ENCODE assay signal across 8 cellular contexts in genomic region chr4:98928505-98929340, GRCh38. TPM values are rescaled to one million over a fixed set of nuclear protein-coding genes. Genes with fewer than 3 reads are reported as not detected.
A peak's percentile ranks its signal among the peaks of the same experiment; 100 is the strongest.
DNase-seq lines count a peak whose midpoint lies in the region; ATAC-seq, FAIRE-seq and TF ChIP-seq lines count a peak whose summit lies in the region.

A gene with protein sequence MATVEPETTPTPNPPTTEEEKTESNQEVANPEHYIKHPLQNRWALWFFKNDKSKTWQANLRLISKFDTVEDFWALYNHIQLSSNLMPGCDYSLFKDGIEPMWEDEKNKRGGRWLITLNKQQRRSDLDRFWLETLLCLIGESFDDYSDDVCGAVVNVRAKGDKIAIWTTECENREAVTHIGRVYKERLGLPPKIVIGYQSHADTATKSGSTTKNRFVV (minus strand): TSS chr4:98929133. CDS start chr4:98929112, 21 bp downstream.

- H3K4me3 Mint-ChIP-seq in activated T-cell treated with anti-CD3 and anti-CD28 coated beads, Interleukin-2, amount 50 U/mL, for 72 hours, result peak within 1 kb of the TSS; percentile 93 to 98

- peak; percentile 78 for ATAC-seq in DND-41 (ENCODE audit: insufficient read depth, low read depth)
- ATAC-seq in GM21786 (IDR thresholded peaks at IDR 0.05; ENCODE audit: unreplicated experiment), result peak; percentile 65
- ATAC-seq in activated T-cell treated with anti-CD3 and anti-CD28 coated beads, Interleukin-2, amount 50 U/mL, for 72 hours (replicated peaks in 1 of 2), result peak; percentile 74 to 76

- H3K27me3 ChIP-seq in DND-41 (ENCODE audit: insufficient read depth, low read length, poor library complexity) (no peaks in the 10 kb centered on the region), esophagus squamous epithelium (no peaks in the 10 kb centered on the region)

- peak in 2 of 4 donors; percentile 11 to 31 for TF ChIP-seq POLR2A in esophagus squamous epithelium (IDR thresholded peaks at IDR 0.05)

- peaks cover 20% of the 10 kb centered on the region for H3K36me3 ChIP-seq in DND-41 (ENCODE audit: insufficient read depth, low read length)
- peaks cover 28% of the 10 kb centered on the region for H3K36me3 ChIP-seq in KOPT-K1 (ENCODE audit: insufficient read depth, low read length)
- H3K36me3 ChIP-seq in esophagus squamous epithelium, result peaks cover 0 to 20% (median 0%) of the 10 kb centered on the region in 3 donors

- peaks cover 57% of the 10 kb centered on the region for H3K4me1 Mint-ChIP-seq in activated T-cell treated with anti-CD3 and anti-CD28 coated beads, Interleukin-2, amount 50 U/mL, for 72 hours (ENCODE audit: low read depth)

- 0 to 1% methylated on average over 16 to 30 of the region's 68 CpGs for WGBS in esophagus squamous epithelium, 2 donors

- H3K4me2 ChIP-seq in DND-41 (ENCODE audit: insufficient read depth, low read length), result peak within 1 kb of the TSS; percentile 66

- peak within 1 kb of the TSS; percentile 89 for H3K9ac ChIP-seq in DND-41 (ENCODE audit: low read depth, low read length)

- peak; percentile 82 for FAIRE-seq in RCC 7860 (lab: Jason Lieb, UNC)

- H3K4me1 ChIP-seq in DND-41 (ENCODE audit: insufficient read depth, low read length) (peaks cover 32% of the 10 kb centered on the region), esophagus squamous epithelium (peaks cover 15 to 42% (median 18%) of the 10 kb centered on the region in 3 donors)

- peak within 1 kb of the TSS; percentile 99 for H2AFZ ChIP-seq in DND-41 (ENCODE audit: low read depth, low read length)

- H4K20me1 ChIP-seq in DND-41 (ENCODE audit: insufficient read depth, low read length), result peaks cover 34% of the 10 kb centered on the region

- H3K36me3 Mint-ChIP-seq in activated T-cell treated with anti-CD3 and anti-CD28 coated beads, Interleukin-2, amount 50 U/mL, for 72 hours (ENCODE audit: insufficient read depth in 2 of 2), result peaks cover 5 to 16% of the 10 kb centered on the region in 2 donors

- H3K27ac ChIP-seq in DND-41 (ENCODE audit: low read length), result peak within 1 kb of the TSS; percentile 95
- H3K27ac ChIP-seq in KOPT-K1 (ENCODE audit: low read depth, low read length, poor library complexity, severe bottlenecking), result peak within 1 kb of the TSS; percentile 97
- peak within 1 kb of the TSS; percentile 96 to 100 (median 97) for H3K27ac ChIP-seq in esophagus squamous epithelium

- peak within 1 kb of the TSS; percentile 96 for H3K27ac Mint-ChIP-seq in activated T-cell treated with anti-CD3 and anti-CD28 coated beads, Interleukin-2, amount 50 U/mL, for 72 hours

- H3K79me2 ChIP-seq in DND-41 (ENCODE audit: insufficient read depth, low read length), result peaks cover 61% of the 10 kb centered on the region

- H3K9me3 ChIP-seq in DND-41 (ENCODE audit: insufficient read depth, low read length, severe bottlenecking) (no peaks in the 10 kb centered on the region), KOPT-K1 (ENCODE audit: insufficient read depth, low read length, poor library complexity, severe bottlenecking) (peaks cover 6% of the 10 kb centered on the region), esophagus squamous epithelium (no peaks in the 10 kb centered on the region)

- peaks cover 0 to 1% of the 10 kb centered on the region in 2 donors for H3K9me3 Mint-ChIP-seq in activated T-cell treated with anti-CD3 and anti-CD28 coated beads, Interleukin-2, amount 50 U/mL, for 72 hours

- H3K4me3 ChIP-seq in DND-41 (ENCODE audit: low read depth in 1 of 2, low read length in 2 of 2) (peak within 1 kb of the TSS; percentile 58 to 84), esophagus squamous epithelium (peak within 1 kb of the TSS; percentile 82 to 100 (median 97))

- H3K27me3 Mint-ChIP-seq in activated T-cell treated with anti-CD3 and anti-CD28 coated beads, Interleukin-2, amount 50 U/mL, for 72 hours (ENCODE audit: low read depth), result no peaks in the 10 kb centered on the region

- TF ChIP-seq CTCF in DND-41 (IDR thresholded peaks at IDR 0.05; ENCODE audit: borderline replicate concordance, extremely low read depth, low read length, poor library complexity, severe bottlenecking) (peak; percentile 38), esophagus squamous epithelium (IDR thresholded peaks at IDR 0.05) (peak in 2 of 6 experiments; percentile 12 to 18)

- DNase-seq in DND-41 (peak; percentile 98), RCC 7860 (ENCODE audit: low spot score) (peak; percentile 96), esophagus squamous epithelium (lab: John Stamatoyannopoulos, UW) (peak; percentile 85), myocyte (ENCODE audit: low read depth) (peak; percentile 99)
- peak; percentile 93 to 98 for DNase-seq in activated T-cell treated with anti-CD3 and anti-CD28 coated beads, Interleukin-2, amount 50 U/mL, for 72 hours
- peak; percentile 88 to 97 for DNase-seq in stimulated activated CD8-positive, alpha-beta memory T cell treated with anti-CD3 and anti-CD28 coated beads, Interleukin-7, amount 100 ng/mL, for 48 hours (ENCODE audit: extremely low read depth in 1 of 2, low read depth in 1 of 2)

- intact Hi-C loops in esophagus squamous epithelium (cut with DNase I), result no loop called here

RNA-seq across cellular contexts. Expression of the gene that starts here (rescaled TPM):
- total RNA-seq in activated T-cell treated with anti-CD3 and anti-CD28 coated beads, Interleukin-2, amount 50 U/mL, for 72 hours, result 10 to 100 TPM; 70.5 to 80.1 TPM
- 100 to 1,000 TPM in 3 of 4 donors, 10 to 100 TPM in 1; 86.1 to 149 (median 125) TPM for total RNA-seq in esophagus squamous epithelium
- total RNA-seq in myocyte, result 93.1 and 132 TPM in 2 replicates
- 50.2 TPM for polyA plus RNA-seq in myocyte (2012)

Comparison
In these comparisons a context has a peak if more than half of its experiments do, and no peak if none do; other contexts are left out.
1. Peak in every context shown above with its lines: DNase-seq, ATAC-seq, H3K4me3 ChIP-seq and H3K27ac ChIP-seq.